ENCODE assay signal across 17 cellular contexts in genomic region chr1:169974067-169974466, GRCh38.
DNase-seq lines count a peak whose midpoint lies in the region; ATAC-seq, FAIRE-seq and TF ChIP-seq lines count a peak whose summit lies in the region.
"Had no signal": no experiment of that assay in that cellular context is flagged by ENCODE, and none has a peak within 500 bp of the region (broad histone marks: within the 10 kb centered on the region; RNA-seq: fewer than 3 reads in every experiment).

No MANE protein-coding gene starts in this region.

- H3K36me3 ChIP-seq in Karpas-422 (ENCODE audit: insufficient read depth, low read length) (no peaks in the 10 kb centered on the region), endothelial cell of umbilical vein (ENCODE audit: control insufficient read depth in 2 of 2, extremely low read depth in 1 of 2, insufficient read depth in 2 of 2, low read length in 2 of 2) (no peaks in the 10 kb centered on the region), pancreas (peaks cover 0 to 3% (median 0%) of the 10 kb centered on the region in 3 donors), BE2C (no peaks in the 10 kb centered on the region)

- H3K9me2 ChIP-seq in Karpas-422 (replicated peaks; ENCODE audit: insufficient read depth, low read length): no peaks in the 10 kb centered on the region

- DNase-seq in D721Med (ENCODE audit: insufficient read length, low spot score) (no peak), Karpas-422 (no peak), endothelial cell of umbilical vein (ENCODE audit: low read depth, low spot score) (no peak), pancreas (no peak), foreskin keratinocyte (no peak), BE2C (no peak)
- DNase-seq: Calu3; CD4-positive, alpha-beta T cell; COR-L47; DMS153; DND-41; H9 had no signal

- H3K4me2 ChIP-seq in Karpas-422 (ENCODE audit: low read depth, low read length, poor library complexity, severe bottlenecking): no peak overlapping the region
- no peak overlapping the region for H3K4me2 ChIP-seq in endothelial cell of umbilical vein (ENCODE audit: insufficient read depth, low read length)
- H3K4me2 ChIP-seq: BLaER1 treated with 17β-estradiol and CSF1 and Interleukin-3, amounts not matched to agents 10 nM and 100 nM; GM23338 had no signal

- H2AFZ ChIP-seq in Karpas-422 (ENCODE audit: low read length) (peak overlapping the region; percentile 33; the same call in 1 of the 2 replicates), endothelial cell of umbilical vein (ENCODE audit: low read depth, low read length) (no peak overlapping the region)
- H2AFZ ChIP-seq: GM23338 had no signal

- POLR2A ChIA-PET in endothelial cell of umbilical vein (lab: Charles Lee): no interaction called here

- intact Hi-C loops in endothelial cell of umbilical vein (cut with micrococcal nuclease) (no loop called here), pancreas (cut with DNase I) (no loop called here)

- no peaks in the 10 kb centered on the region for H3K9me1 ChIP-seq in endothelial cell of umbilical vein (replicated peaks; ENCODE audit: control insufficient read depth, extremely low read depth, insufficient read depth, low read length)

- ATAC-seq in pancreas (no peak), foreskin keratinocyte (no peak), HG03097 (IDR thresholded peaks at IDR 0.05; ENCODE audit: low FRiP score, unreplicated experiment) (no peak)
- ATAC-seq: GM23338, HCT116 had no signal

- TF ChIP-seq CTCF in D721Med (IDR thresholded peaks at IDR 0.05; ENCODE audit: insufficient read depth, missing control alignments) (no peak), endothelial cell of umbilical vein (IDR thresholded peaks at IDR 0.05; ENCODE audit: extremely low read depth in 1 of 2, insufficient read depth in 1 of 2, low read depth in 1 of 2, low read length in 2 of 2) (no peak), pancreas (IDR thresholded peaks at IDR 0.05) (no peak), foreskin keratinocyte (conservative IDR thresholded peaks at IDR 0.05) (no peak), BE2C (IDR thresholded peaks at IDR 0.05; ENCODE audit: low read depth, low read length) (no peak)

- FAIRE-seq in D721Med (lab: Jason Lieb, UNC) (peak; percentile 74), endothelial cell of umbilical vein (lab: Jason Lieb, UNC) (peak; percentile 26), pancreas (lab: Jason Lieb, UNC) (peak; percentile 71)
- FAIRE-seq: GM18507 had no signal

- H3K79me2 ChIP-seq in Karpas-422 (ENCODE audit: low read length): no peaks in the 10 kb centered on the region
- no peaks in the 10 kb centered on the region for H3K79me2 ChIP-seq in endothelial cell of umbilical vein (ENCODE audit: control insufficient read depth, insufficient read depth, low read length)

- H4K20me1 ChIP-seq in Karpas-422 (ENCODE audit: insufficient read depth, low read depth, low read length) (no peaks in the 10 kb centered on the region), endothelial cell of umbilical vein (replicated peaks; ENCODE audit: control insufficient read depth, extremely low read depth, insufficient read depth, low read length) (no peaks in the 10 kb centered on the region)
- H4K20me1 ChIP-seq: BLaER1 treated with 17β-estradiol and CSF1 and Interleukin-3, amounts not matched to agents 10 nM and 100 nM had no signal

- H3K27me3 ChIP-seq in Karpas-422 (ENCODE audit: low read length) (no peaks in the 10 kb centered on the region), endothelial cell of umbilical vein (ENCODE audit: control insufficient read depth in 2 of 2, insufficient read depth in 2 of 2, low read length in 2 of 2) (no peaks in the 10 kb centered on the region), pancreas (no peaks in the 10 kb centered on the region), foreskin keratinocyte (no peaks in the 10 kb centered on the region), BE2C (no peaks in the 10 kb centered on the region)
- H3K27me3 ChIP-seq: BLaER1 treated with 17β-estradiol and CSF1 and Interleukin-3, amounts not matched to agents 10 nM and 100 nM had no signal

- dilution Hi-C loops in endothelial cell of umbilical vein (cut with MboI; ENCODE audit: extremely low pct_ligation_motif_present, low sequenced_read_pairs): no loop called here

- TF ChIP-seq POLR2A in endothelial cell of umbilical vein (IDR thresholded peaks at IDR 0.05; ENCODE audit: low read depth, low read length): no peak

- BruUV-seq in endothelial cell of umbilical vein (replicated peaks; lab: Mats Ljungman, UMichigan): no TSS peak

- CTCF ChIA-PET in endothelial cell of umbilical vein (lab: Charles Lee): no interaction called here

- H3K9me3 ChIP-seq in Karpas-422 (ENCODE audit: low read length) (no peaks in the 10 kb centered on the region), endothelial cell of umbilical vein (replicated peaks; ENCODE audit: control insufficient read depth, insufficient read depth, low read length) (no peaks in the 10 kb centered on the region), pancreas (no peaks in the 10 kb centered on the region), BE2C (no peaks in the 10 kb centered on the region)
- H3K9me3 ChIP-seq: BLaER1 treated with 17β-estradiol and CSF1 and Interleukin-3, amounts not matched to agents 10 nM and 100 nM had no signal

- no peak overlapping the region for H3K4me3 ChIP-seq in Karpas-422 (ENCODE audit: low read length)
- H3K4me3 ChIP-seq in endothelial cell of umbilical vein (replicated peaks in 1 of 3; ENCODE audit: insufficient read depth in 1 of 3, low read depth in 1 of 3, low read length in 3 of 3): no peak overlapping the region
- H3K4me3 ChIP-seq in pancreas: no peak overlapping the region
- no peak overlapping the region for H3K4me3 ChIP-seq in BE2C (ENCODE audit: low read depth, low read length)
- H3K4me3 ChIP-seq: BLaER1 treated with 17β-estradiol and CSF1 and Interleukin-3, amounts not matched to agents 10 nM and 100 nM; GM23338 had no signal

- H3K9ac ChIP-seq in Karpas-422 (ENCODE audit: low read length): no peak overlapping the region
- H3K9ac ChIP-seq in endothelial cell of umbilical vein (replicated peaks; ENCODE audit: extremely low read depth, insufficient read depth, low read length): no peak overlapping the region
- H3K9ac ChIP-seq: BLaER1 treated with 17β-estradiol and CSF1 and Interleukin-3, amounts not matched to agents 10 nM and 100 nM had no signal

- H3K4me1 ChIP-seq in Karpas-422 (ENCODE audit: low read length): peaks cover 2% of the 10 kb centered on the region; the same call in 1 of the 2 replicates
- no peaks in the 10 kb centered on the region for H3K4me1 ChIP-seq in endothelial cell of umbilical vein (ENCODE audit: control insufficient read depth, extremely low read depth, insufficient read depth, low read length)
- H3K4me1 ChIP-seq in pancreas: no peaks in the 10 kb centered on the region
- H3K4me1 ChIP-seq in foreskin keratinocyte: no peaks in the 10 kb centered on the region
- H3K4me1 ChIP-seq in BE2C: no peaks in the 10 kb centered on the region
- H3K4me1 ChIP-seq: BLaER1 treated with 17β-estradiol and CSF1 and Interleukin-3, amounts not matched to agents 10 nM and 100 nM had no signal

- H3K27ac ChIP-seq in Karpas-422 (ENCODE audit: low read length): no peak overlapping the region
- H3K27ac ChIP-seq in endothelial cell of umbilical vein (ENCODE audit: insufficient read depth, low read depth, low read length): no peak overlapping the region
- H3K27ac ChIP-seq in pancreas: no peak overlapping the region
- no peak overlapping the region for H3K27ac ChIP-seq in foreskin keratinocyte
- H3K27ac ChIP-seq: BLaER1 treated with 17β-estradiol and CSF1 and Interleukin-3, amounts not matched to agents 10 nM and 100 nM had no signal

TF ChIP-seq in endothelial cell of umbilical vein, 7 proteins besides CTCF, POLR2A, EP300 and RAD21:
- TF ChIP-seq MYC (IDR thresholded peaks at IDR 0.05; ENCODE audit: low read depth, low read length): no peak
